In genomic region chr16:8936421-8936820, GRCh38 we compare ENCODE assay signal across 8 cellular contexts. TPM values are rescaled to one million over a fixed set of nuclear protein-coding genes. Genes with fewer than 3 reads are reported as not detected.
DNase-seq lines count a peak whose midpoint lies in the region; ATAC-seq and TF ChIP-seq lines count a peak whose summit lies in the region.

No MANE protein-coding gene starts in this region.

- H3K9me3 ChIP-seq in PC-3 (ENCODE audit: low read length), result no peaks in the 10 kb centered on the region

- H3K27me3 ChIP-seq in PC-3 (ENCODE audit: low read length), result no peaks in the 10 kb centered on the region

- H3F3A ChIP-seq in PC-3 (ENCODE audit: low read length, unreplicated experiment), result no peaks in the 10 kb centered on the region

- H3K9me3 Mint-ChIP-seq in activated T-helper 17 cell treated with anti-CD3 and anti-CD28 coated beads, Interleukin-2, amount 50 U/mL, for 72 hours, result no peaks in the 10 kb centered on the region

- H3K27me3 Mint-ChIP-seq in activated T-helper 17 cell treated with anti-CD3 and anti-CD28 coated beads, Interleukin-2, amount 50 U/mL, for 72 hours, result no peaks in the 10 kb centered on the region

- H3K4me3 Mint-ChIP-seq in activated T-helper 17 cell treated with anti-CD3 and anti-CD28 coated beads, Interleukin-2, amount 50 U/mL, for 72 hours, result peak overlapping the region; percentile 63

- no peaks in the 10 kb centered on the region for H3K4me1 ChIP-seq in PC-3 (ENCODE audit: insufficient read depth, low read length)

- TF ChIP-seq CTCF in PC-3 (conservative IDR thresholded peaks at IDR 0.05; ENCODE audit: low read depth, low read length), result peak; percentile 64

- no peak overlapping the region for H3K9ac ChIP-seq in PC-3 (ENCODE audit: low read length)

- H3K36me3 ChIP-seq in PC-3 (ENCODE audit: low read depth, low read length), result no peaks in the 10 kb centered on the region

- H3K4me3 ChIP-seq in PC-3 (ENCODE audit: low read length), result no peak overlapping the region

- CTCF ChIA-PET in PC-3 (lab: Charles Lee), result interaction anchor here (0.5 to 1.5 kb wide), 7 partner anchors 11 to 276 kb away, joined by 3 to 14 read pairs (median 4); no protein-coding TSS in a partner anchor

- peaks cover 13% of the 10 kb centered on the region for H3K36me3 Mint-ChIP-seq in activated T-helper 17 cell treated with anti-CD3 and anti-CD28 coated beads, Interleukin-2, amount 50 U/mL, for 72 hours (ENCODE audit: low read depth)

- no peaks in the 10 kb centered on the region for H3K9me2 ChIP-seq in PC-3 (replicated peaks; ENCODE audit: low read length)

- no peak overlapping the region for H3K4me2 ChIP-seq in PC-3 (ENCODE audit: low read length)

- peak overlapping the region; percentile 90 for H3K27ac Mint-ChIP-seq in activated T-helper 17 cell treated with anti-CD3 and anti-CD28 coated beads, Interleukin-2, amount 50 U/mL, for 72 hours

- peaks cover 59% of the 10 kb centered on the region for H3K4me1 Mint-ChIP-seq in activated T-helper 17 cell treated with anti-CD3 and anti-CD28 coated beads, Interleukin-2, amount 50 U/mL, for 72 hours

- H4K20me1 ChIP-seq in PC-3 (ENCODE audit: low read length), result peaks cover 88% of the 10 kb centered on the region

- peaks cover 100% of the 10 kb centered on the region for H3K79me2 ChIP-seq in PC-3 (ENCODE audit: low read length)

- BruUV-seq in PC-3 (replicated peaks; lab: Mats Ljungman, UMichigan), result no TSS peak

- DNase-seq in AG08396 (ENCODE audit: low spot score) (peak; percentile 58), PC-3 (peak; percentile 71), left cardiac atrium (no peak), NCI-H2029 treated with DMSO at 0.1 percent for 48 hours (lab: John Stamatoyannopoulos, UW) (no peak)
- peak; percentile 76 for DNase-seq in stimulated activated CD4-positive, alpha-beta T cell treated with anti-CD3 and anti-CD28 coated beads, Interleukin-2, amount 100 ng/mL, for 4 hours (ENCODE audit: low read depth)

- POLR2A ChIA-PET in PC-3 (lab: Charles Lee; ENCODE audit: unreplicated experiment), result interaction anchor here (0.7 kb wide), 1 partner anchor 223 kb away, joined by 3 read pairs; no protein-coding TSS in a partner anchor

- no peak overlapping the region for H2AFZ ChIP-seq in PC-3 (ENCODE audit: low read length)

- peak; percentile 73 for ATAC-seq in GM18517 (IDR thresholded peaks at IDR 0.05; ENCODE audit: unreplicated experiment)
- peak; percentile 80 for ATAC-seq in HG03039 (IDR thresholded peaks at IDR 0.05; ENCODE audit: unreplicated experiment)
- ATAC-seq in PC-3, result peak; percentile 96
- peak; percentile 100 for ATAC-seq in activated T-helper 17 cell treated with anti-CD3 and anti-CD28 coated beads, Interleukin-2, amount 50 U/mL, for 72 hours (replicated peaks)
- peak; percentile 55 to 70 for ATAC-seq in left cardiac atrium

- no peak overlapping the region for H3K27ac ChIP-seq in PC-3 (ENCODE audit: low read length)

- intact Hi-C loops in PC-3 (cut with micrococcal nuclease) (loop anchor here (10.0 kb wide), 1 partner anchor 68 kb away; no protein-coding TSS in a partner anchor), left cardiac atrium (cut with DNase I) (no loop called here)

RNA-seq across cellular contexts. Expression of gene USP7, which starts 27.3 kb away (rescaled TPM):
- 52.8 and 73.8 TPM in 2 replicates for total RNA-seq in PC-3 (2014; rRNA removed)
- total RNA-seq in activated T-helper 17 cell treated with anti-CD3 and anti-CD28 coated beads, Interleukin-2, amount 50 U/mL, for 72 hours, result 100 to 1,000 TPM; 157 to 181 TPM
- total RNA-seq in left cardiac atrium, result 10 to 100 TPM; 56.0 to 69.1 TPM

RNA-seq across cellular contexts. Expression of gene LITAFD, which starts 54.3 kb away (rescaled TPM):
- not detected in 2 replicates for total RNA-seq in PC-3 (2014; rRNA removed)
- total RNA-seq in activated T-helper 17 cell treated with anti-CD3 and anti-CD28 coated beads, Interleukin-2, amount 50 U/mL, for 72 hours, result not detected
- total RNA-seq in left cardiac atrium, result not detected

Comparison
In these comparisons a context has a peak if more than half of its experiments do, and no peak if none do; other contexts are left out.
1. DNase-seq: peak in AG08396 (single experiment), PC-3 (single experiment) and stimulated activated CD4-positive, alpha-beta T cell treated with anti-CD3 and anti-CD28 coated beads, Interleukin-2, amount 100 ng/mL, for 4 hours (single experiment); none in left cardiac atrium (single experiment) and NCI-H2029 treated with DMSO at 0.1 percent for 48 hours (single experiment).
2. Peak in every context shown above with its lines, with median percentiles within 50 percentile points of each other: ATAC-seq.